In the genomic region with DNA sequence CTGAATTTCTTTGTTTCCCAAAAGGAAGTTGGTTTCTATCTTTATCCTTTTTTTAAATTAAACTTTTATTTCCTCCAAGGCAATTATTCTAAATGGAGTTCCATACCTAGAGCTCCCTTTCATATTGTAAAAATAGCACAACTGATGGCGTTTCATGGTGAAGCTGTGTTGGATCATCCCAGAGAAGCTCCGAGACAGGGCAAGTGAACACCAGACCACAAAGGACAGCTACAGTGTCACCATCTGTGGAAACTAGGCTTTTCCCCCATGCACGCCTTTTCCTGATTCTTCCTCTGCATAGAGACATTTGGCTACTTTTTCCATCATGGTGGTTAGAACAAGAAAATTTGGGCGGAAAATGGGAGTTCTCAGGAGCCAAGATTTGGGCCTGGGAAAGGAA, we compare ENCODE assay signal across 16 cellular contexts. TPM values are rescaled to one million over a fixed set of nuclear protein-coding genes. Genes with fewer than 3 reads are reported as not detected.
DNase-seq lines count a peak whose midpoint lies in the region; ATAC-seq, FAIRE-seq and TF ChIP-seq lines count a peak whose summit lies in the region.
"Had no signal": no experiment of that assay in that cellular context is flagged by ENCODE, and none has a peak within 500 bp of the region (broad histone marks: within the 10 kb centered on the region; RNA-seq: fewer than 3 reads in every experiment).

No MANE protein-coding gene starts in this region.

- H3K36me3 ChIP-seq in OCI-LY1 (ENCODE audit: insufficient read depth, low read length) (peaks cover 96% of the 10 kb centered on the region), H1 (ENCODE audit: control insufficient read depth in 2 of 4, insufficient read depth in 4 of 4, low read length in 3 of 4) (peaks cover 0 to 14% (median 7%) of the 10 kb centered on the region in 4 experiments; a peak in 4 of 8 replicates), gastrocnemius medialis (no peaks in the 10 kb centered on the region), small intestine (ENCODE audit: control insufficient read depth in 2 of 2, insufficient read depth in 2 of 2, low read length in 2 of 2) (peaks cover 0 to 16% of the 10 kb centered on the region in 2 donors)
- H3K36me3 ChIP-seq: BLaER1, ovary had no signal

- DNase-seq in activated CD4-positive, alpha-beta T cell treated with anti-CD3 and anti-CD28 coated beads for 36 hours, result no peak
- DNase-seq in activated CD4-positive, alpha-beta T cell treated with anti-CD3 and anti-CD28 coated beads, Interleukin-2, amount 50 U/mL, for 4 hours, result no peak
- DNase-seq in H1 (ENCODE audit: low read depth in 1 of 2, low spot score in 2 of 2) (no peak), gastrocnemius medialis (peak in 1 of 2 donors; percentile 1), GM10248 (ENCODE audit: extremely low spot score) (no peak), nucleus accumbens (lab: John Stamatoyannopoulos, UW) (no peak), small intestine (no peak)
- DNase-seq: 8988T, cerebellar nuclear complex, HCEC 1CT, hippocampal formation, ovary, PC-3, trophoblast cell had no signal

- H3K27ac ChIP-seq in OCI-LY1 (ENCODE audit: low read depth, low read length, poor library complexity, severe bottlenecking) (peak overlapping the region; percentile 93), H1 (ENCODE audit: low read depth, low read length) (no peak overlapping the region), gastrocnemius medialis (peak overlapping the region; percentile 92 to 99 (median 96)), small intestine (ENCODE audit: low read depth in 1 of 2, low read length in 1 of 2) (no peak overlapping the region)
- H3K27ac ChIP-seq: BLaER1, ovary had no signal

- TF ChIP-seq POLR2A in H1 (IDR thresholded peaks at IDR 0.05; ENCODE audit: control extremely low read depth in 1 of 2, low read depth in 2 of 2, low read length in 2 of 2) (no peak), gastrocnemius medialis (IDR thresholded peaks at IDR 0.05) (no peak)

- H2AFZ ChIP-seq in OCI-LY1 (ENCODE audit: low read length), result no peak overlapping the region
- no peak overlapping the region for H2AFZ ChIP-seq in H1 (ENCODE audit: low read length)

- no peaks in the 10 kb centered on the region for H3K9me2 ChIP-seq in OCI-LY1 (ENCODE audit: low read depth, low read length)

- H4K91ac ChIP-seq in H1 (replicated peaks; ENCODE audit: insufficient read length, low read length), result no peak overlapping the region

- H2BK15ac ChIP-seq in H1 (ENCODE audit: low read length), result 0 out of 2 replicates have a peak overlapping the region, but pooled peaks have one; percentile 90

- H3K4ac ChIP-seq in H1 (replicated peaks; ENCODE audit: insufficient read length, low read depth, low read length), result no peak overlapping the region

- peaks cover 51% of the 10 kb centered on the region for H3K4me1 Mint-ChIP-seq in activated CD4-positive, alpha-beta T cell treated with anti-CD3 and anti-CD28 coated beads for 36 hours

- H3K23me2 ChIP-seq in H1 (ENCODE audit: low read depth, low read length), result no peaks in the 10 kb centered on the region; the same call in 1 of the 2 replicates

- no peaks in the 10 kb centered on the region for H3K27me3 Mint-ChIP-seq in activated CD4-positive, alpha-beta T cell treated with anti-CD3 and anti-CD28 coated beads for 36 hours

- TF ChIP-seq CTCF in OCI-LY1 (IDR thresholded peaks at IDR 0.05; ENCODE audit: low read length) (no peak), H1 (IDR thresholded peaks at IDR 0.05; ENCODE audit: control extremely low read depth in 1 of 3, insufficient read depth in 1 of 3, low read depth in 1 of 3, low read length in 3 of 3) (no peak), gastrocnemius medialis (IDR thresholded peaks at IDR 0.05 in 4 of 5, conservative IDR thresholded peaks at IDR 0.05 in 1 of 5) (no peak), GM10248 (IDR thresholded peaks at IDR 0.05; ENCODE audit: control extremely low read depth, extremely low read depth, low read depth, missing control alignments) (no peak)

- TF ChIP-seq EP300 in H1 (IDR thresholded peaks at IDR 0.05; ENCODE audit: borderline replicate concordance in 1 of 2, low read depth in 2 of 2, low read length in 2 of 2), result no peak

- no peak overlapping the region for H4K8ac ChIP-seq in H1 (ENCODE audit: extremely low read depth, insufficient read depth, low read length)

- H3K9me3 Mint-ChIP-seq in activated CD4-positive, alpha-beta T cell treated with anti-CD3 and anti-CD28 coated beads for 36 hours (ENCODE audit: low read depth), result no peaks in the 10 kb centered on the region

- 0 out of 2 replicates have a peak overlapping the region, but pooled peaks have one; percentile 86 for H2BK12ac ChIP-seq in H1 (ENCODE audit: low read depth, low read length)

- no peak overlapping the region for H4K5ac ChIP-seq in H1 (ENCODE audit: insufficient read length, low read depth, low read length)

- H3K4me1 ChIP-seq in OCI-LY1 (ENCODE audit: insufficient read depth, low read length, severe bottlenecking) (peaks cover 70% of the 10 kb centered on the region), H1 (replicated peaks in 1 of 4; ENCODE audit: control insufficient read depth in 3 of 4, insufficient read depth in 4 of 4, low read length in 3 of 4) (peaks cover 9 to 20% (median 20%) of the 10 kb centered on the region in 4 experiments), gastrocnemius medialis (peaks cover 94 to 95% of the 10 kb centered on the region in 2 donors), small intestine (ENCODE audit: control insufficient read depth in 2 of 2, insufficient read depth in 1 of 2, low read depth in 1 of 2, low read length in 1 of 2) (peaks cover 10 to 16% of the 10 kb centered on the region in 2 donors)

- intact Hi-C loops in activated CD4-positive, alpha-beta T cell treated with anti-CD3 and anti-CD28 coated beads for 36 hours (cut with DNase I, micrococcal nuclease), result loop anchor here (1.0 to 2.0 kb wide), 4 partner anchors 13 to 49 kb away; partner anchors contain the start of genes DDX54 (in 1 of the 2), RITA1 (in 1 of the 2) and TPCN1 (in 1 of the 2)
- intact Hi-C loops in gastrocnemius medialis (cut with DNase I; ENCODE audit: low total_unique reads), result no loop called here

- no peak overlapping the region for H2BK120ac ChIP-seq in H1 (replicated peaks; ENCODE audit: low read depth, low read length)

- H2BK5ac ChIP-seq in H1 (ENCODE audit: low read depth, low read length), result no peak overlapping the region

- H2AK5ac ChIP-seq in H1 (ENCODE audit: low read depth, low read length), result no peak overlapping the region

- 0 out of 2 replicates have a peak, but pooled peaks cover 1% of the 10 kb centered on the region for H3F3A ChIP-seq in OCI-LY1 (ENCODE audit: insufficient read depth, low read length)

- 95% methylated on average over 4 of the region's 4 CpGs; no CpG with 5 or more reads in 1 of the 2 experiments for WGBS in H1 (ENCODE audit: extremely low coverage in 1 of 2, insufficient coverage in 1 of 2, insufficient read length in 1 of 2, insufficient replicate concordance in 2 of 2, low coverage in 1 of 2, low lambda C conversion rate in 2 of 2, missing lambda C conversion rate in 1 of 2), 2 experiments
- 90 to 96% (median 91%) methylated on average over 4 of the region's 4 CpGs for WGBS in small intestine, 3 donors

- no peak overlapping the region for H3K56ac ChIP-seq in H1 (replicated peaks; ENCODE audit: insufficient read length, low read depth, low read length)

- H3K36me3 Mint-ChIP-seq in activated CD4-positive, alpha-beta T cell treated with anti-CD3 and anti-CD28 coated beads for 36 hours (ENCODE audit: low read depth), result peaks cover 44% of the 10 kb centered on the region

- H3K79me2 ChIP-seq in OCI-LY1 (ENCODE audit: insufficient read depth, low read length) (0 out of 2 replicates have a peak, but pooled peaks cover 6% of the 10 kb centered on the region), H1 (ENCODE audit: control insufficient read depth in 1 of 2, insufficient read depth in 2 of 2, low read length in 2 of 2) (no peaks in the 10 kb centered on the region)

- no peak overlapping the region for H2BK20ac ChIP-seq in H1 (ENCODE audit: low read length)

- CTCF ChIA-PET in activated CD4-positive, alpha-beta T cell treated with anti-CD3 and anti-CD28 coated beads for 36 hours (lab: Charles Lee), result interaction anchor here (0.6 to 2.3 kb wide), 4 partner anchors 10 to 256 kb away, joined by 3 to 15 read pairs (median 4); partner anchors contain the start of gene OAS2
- CTCF ChIA-PET in H1 (lab: Charles Lee; ENCODE audit: partially characterized antibody), result interaction anchor here (0.7 to 1.2 kb wide), 2 partner anchors 12 to 95 kb away, joined by 3 read pairs; partner anchors contain the start of gene TPCN1
- CTCF ChIA-PET in GM10248 (lab: Yijun Ruan, JAX), result interaction anchor here (1.3 kb wide), 1 partner anchor 11 kb away, joined by 4 read pairs; no protein-coding TSS in a partner anchor

- POLR2A ChIA-PET in activated CD4-positive, alpha-beta T cell treated with anti-CD3 and anti-CD28 coated beads for 36 hours (lab: Charles Lee), result no interaction called here
- POLR2A ChIA-PET in H1 (lab: Charles Lee; ENCODE audit: partially characterized antibody), result interaction anchor here (2.3 to 2.5 kb wide), 2 partner anchors 11 kb away, joined by 25 to 32 read pairs; partner anchors contain the start of gene TPCN1
- POLR2A ChIA-PET in GM10248 (lab: Yijun Ruan, JAX), result interaction anchor here (1.9 kb wide), 1 partner anchor 12 kb away, joined by 7 read pairs; the partner anchor contains the start of gene TPCN1

- no peak overlapping the region for H3K4me2 ChIP-seq in OCI-LY1 (ENCODE audit: low read length)
- peak overlapping the region in 1 of 2 experiments; percentile 33; a peak in 1 of 4 replicates for H3K4me2 ChIP-seq in H1 (ENCODE audit: insufficient read depth in 1 of 2, low read depth in 2 of 2, low read length in 2 of 2)

- in situ Hi-C loops in gastrocnemius medialis (cut with MboI; ENCODE audit: low sequenced_read_pairs in 4 of 4), result no loop called here

- peak overlapping the region; percentile 93 for H3K27ac Mint-ChIP-seq in activated CD4-positive, alpha-beta T cell treated with anti-CD3 and anti-CD28 coated beads for 36 hours

- H3K23ac ChIP-seq in H1 (ENCODE audit: insufficient read length), result no peak overlapping the region

- H3K4me3 ChIP-seq in OCI-LY1 (ENCODE audit: low read depth, low read length, poor library complexity, severe bottlenecking) (no peak overlapping the region), H1 (ENCODE audit: extremely low read depth in 1 of 4, insufficient read depth in 2 of 4, low read depth in 3 of 4, low read length in 4 of 4) (no peak overlapping the region), gastrocnemius medialis (peak overlapping the region in 1 of 4 donors; percentile 42), small intestine (ENCODE audit: low read depth in 1 of 2, low read length in 2 of 2) (no peak overlapping the region)
- H3K4me3 ChIP-seq: BLaER1, ovary had no signal

- H4K20me1 ChIP-seq in OCI-LY1 (ENCODE audit: insufficient read depth, low read length), result no peaks in the 10 kb centered on the region
- peaks cover 0 to 2% of the 10 kb centered on the region in 2 experiments for H4K20me1 ChIP-seq in H1 (replicated peaks in 1 of 2; ENCODE audit: control insufficient read depth in 1 of 2, insufficient read depth in 2 of 2, low read length in 2 of 2)
- H4K20me1 ChIP-seq: BLaER1 had no signal

- FAIRE-seq in H1 (lab: Jason Lieb, UNC) (no peak), small intestine (lab: Jason Lieb, UNC) (no peak)

- H3K14ac ChIP-seq in H1 (ENCODE audit: insufficient read length), result no peak overlapping the region

- H3K9ac ChIP-seq in OCI-LY1 (ENCODE audit: low read length), result no peak overlapping the region
- no peak overlapping the region; a peak in 1 of 7 replicates for H3K9ac ChIP-seq in H1 (replicated peaks in 1 of 4; ENCODE audit: extremely low read depth in 1 of 4, low read depth in 3 of 4, low read length in 3 of 4)
- H3K9ac ChIP-seq: BLaER1 had no signal

- H3K18ac ChIP-seq in H1 (ENCODE audit: extremely low read depth, low read length), result no peak overlapping the region

- H3K79me1 ChIP-seq in H1 (ENCODE audit: low read depth, low read length), result no peaks in the 10 kb centered on the region

- no peak for TF ChIP-seq RAD21 in H1 (IDR thresholded peaks at IDR 0.05 in 1 of 2, conservative IDR thresholded peaks at IDR 0.05 in 1 of 2; ENCODE audit: low read depth in 2 of 2, low read length in 2 of 2)

- H3K9me3 ChIP-seq in OCI-LY1 (ENCODE audit: low read length) (no peaks in the 10 kb centered on the region), H1 (ENCODE audit: insufficient read depth in 2 of 2, low read depth in 1 of 2, low read length in 1 of 2) (no peaks in the 10 kb centered on the region; a peak in 1 of 4 replicates), gastrocnemius medialis (no peaks in the 10 kb centered on the region), small intestine (ENCODE audit: control insufficient read depth, low read depth) (no peaks in the 10 kb centered on the region)
- H3K9me3 ChIP-seq: BLaER1, ovary had no signal

- H3K4me3 Mint-ChIP-seq in activated CD4-positive, alpha-beta T cell treated with anti-CD3 and anti-CD28 coated beads for 36 hours, result no peak overlapping the region

- H3K27me3 ChIP-seq in OCI-LY1 (ENCODE audit: insufficient read depth, low read length), result no peaks in the 10 kb centered on the region
- H3K27me3 ChIP-seq in H1 (replicated peaks in 1 of 4; ENCODE audit: control insufficient read depth in 3 of 4, extremely low read depth in 1 of 4, insufficient read depth in 3 of 4, low read length in 3 of 4), result no peaks in the 10 kb centered on the region; a peak in 1 of 7 replicates
- H3K27me3 ChIP-seq in gastrocnemius medialis, result no peaks in the 10 kb centered on the region
- H3K27me3 ChIP-seq in small intestine (ENCODE audit: control insufficient read depth in 2 of 2, insufficient read depth in 2 of 2, low read length in 2 of 2), result no peaks in the 10 kb centered on the region
- H3K27me3 ChIP-seq: ovary had no signal

- ATAC-seq in activated CD4-positive, alpha-beta T cell treated with anti-CD3 and anti-CD28 coated beads for 36 hours, result no peak
- no peak for ATAC-seq in gastrocnemius medialis
- ATAC-seq: PC-3 had no signal

RNA-seq across cellular contexts. Expression of gene TPCN1, which starts 12.7 kb away (rescaled TPM):
- 10 to 100 TPM; 35.5 to 37.0 TPM for total RNA-seq in activated CD4-positive, alpha-beta T cell treated with anti-CD3 and anti-CD28 coated beads for 36 hours
- total RNA-seq in H1 (2021; fragmentation: NEBNext Ultra II Directional; extraction: Animal tissue kit (Norgen Biotek cat#: 25700)), result 18.1 and 21.4 TPM in 2 replicates
- polyA plus RNA-seq in H1 (2011; rRNA removed) (14.9 and 22.7 TPM in 2 replicates), small intestine (10 to 100 TPM; 12.2 to 40.0 (median 28.7) TPM)
- polyA plus RNA-seq in H1 (2011; cell fraction: cytosol; rRNA removed), result 13.7 TPM
- polyA plus RNA-seq in H1 (2011; cell fraction: nucleus; rRNA removed), result 83.7 TPM
- 13.6 to 25.4 TPM (median 22.3 TPM) in 4 replicates for polyA plus RNA-seq in H1 (2012, experiment 1 of 2)
- 9.8 TPM for polyA plus RNA-seq in H1 (2012, experiment 2 of 2)
- 16.1 TPM for polyA plus RNA-seq in H1 (2013, experiment 1 of 2)
- 15.3 TPM for polyA plus RNA-seq in H1 (2013, experiment 2 of 2)
- 18.5 and 20.8 TPM in 2 replicates for polyA minus RNA-seq in H1 (2011; rRNA and poly(A)+ RNA removed)
- 15.6 TPM for polyA minus RNA-seq in H1 (2011; cell fraction: cytosol; rRNA and poly(A)+ RNA removed)
- polyA minus RNA-seq in H1 (2011; cell fraction: nucleus; rRNA and poly(A)+ RNA removed), result 40.6 TPM
- 10 to 100 TPM; 21.4 to 27.0 (median 25.4) TPM for total RNA-seq in gastrocnemius medialis

RNA-seq across cellular contexts. Expression of gene RITA1, which starts 48.4 kb away (rescaled TPM):
- 10 to 100 TPM; 23.4 to 25.7 TPM for total RNA-seq in activated CD4-positive, alpha-beta T cell treated with anti-CD3 and anti-CD28 coated beads for 36 hours
- 25.8 and 26.4 TPM in 2 replicates for total RNA-seq in H1 (2021; fragmentation: NEBNext Ultra II Directional; extraction: Animal tissue kit (Norgen Biotek cat#: 25700))
- polyA plus RNA-seq in H1 (2011; rRNA removed), result 24.1 and 31.0 TPM in 2 replicates
- 25.4 TPM for polyA plus RNA-seq in H1 (2011; cell fraction: cytosol; rRNA removed)
- polyA plus RNA-seq in H1 (2011; cell fraction: nucleus; rRNA removed), result 19.1 TPM
- polyA plus RNA-seq in H1 (2012, experiment 1 of 2), result 21.0 to 23.7 TPM (median 23.5 TPM) in 4 replicates
- 32.3 TPM for polyA plus RNA-seq in H1 (2012, experiment 2 of 2)
- polyA plus RNA-seq in H1 (2013, experiment 1 of 2), result 16.0 TPM
- polyA plus RNA-seq in H1 (2013, experiment 2 of 2), result 16.6 TPM
- 10.5 and 15.2 TPM in 2 replicates for polyA minus RNA-seq in H1 (2011; rRNA and poly(A)+ RNA removed)
- 12.2 TPM for polyA minus RNA-seq in H1 (2011; cell fraction: cytosol; rRNA and poly(A)+ RNA removed)
- 19.0 TPM for polyA minus RNA-seq in H1 (2011; cell fraction: nucleus; rRNA and poly(A)+ RNA removed)
- total RNA-seq in gastrocnemius medialis, result 10 to 100 TPM; 17.7 to 31.2 (median 23.1) TPM
- 10 to 100 TPM; 18.8 to 31.5 (median 20.5) TPM for polyA plus RNA-seq in small intestine

RNA-seq across cellular contexts. Expression of gene DDX54, which starts 48.7 kb away (rescaled TPM):
- 100 to 1,000 TPM; 118 to 132 TPM for total RNA-seq in activated CD4-positive, alpha-beta T cell treated with anti-CD3 and anti-CD28 coated beads for 36 hours
- 112 and 113 TPM in 2 replicates for total RNA-seq in H1 (2021; fragmentation: NEBNext Ultra II Directional; extraction: Animal tissue kit (Norgen Biotek cat#: 25700))
- 64.9 and 98.5 TPM in 2 replicates for polyA plus RNA-seq in H1 (2011; rRNA removed)
- polyA plus RNA-seq in H1 (2011; cell fraction: cytosol; rRNA removed), result 104 TPM
- 85.4 TPM for polyA plus RNA-seq in H1 (2011; cell fraction: nucleus; rRNA removed)
- polyA plus RNA-seq in H1 (2012, experiment 1 of 2), result 58.9 to 84.2 TPM (median 67.7 TPM) in 4 replicates
- polyA plus RNA-seq in H1 (2012, experiment 2 of 2), result 47.5 TPM
- polyA plus RNA-seq in H1 (2013, experiment 1 of 2), result 60.7 TPM
- polyA plus RNA-seq in H1 (2013, experiment 2 of 2), result 54.4 TPM
- polyA minus RNA-seq in H1 (2011; rRNA and poly(A)+ RNA removed), result 47.0 and 60.0 TPM in 2 replicates
- 44.5 TPM for polyA minus RNA-seq in H1 (2011; cell fraction: cytosol; rRNA and poly(A)+ RNA removed)
- polyA minus RNA-seq in H1 (2011; cell fraction: nucleus; rRNA and poly(A)+ RNA removed), result 37.9 TPM
- 100 to 1,000 TPM in 3 of 4 donors, 10 to 100 TPM in 1; 90.0 to 144 (median 108) TPM for total RNA-seq in gastrocnemius medialis
- polyA plus RNA-seq in small intestine, result 10 to 100 TPM; 34.9 to 75.6 (median 49.4) TPM

Comparison
In these comparisons a context has a peak if more than half of its experiments do, and no peak if none do; other contexts are left out.
1. H3K27ac ChIP-seq: peak in OCI-LY1 (single experiment) and gastrocnemius medialis (4 of 4); none in H1 (single experiment) and small intestine (0 of 2).